Comparison of ENCODE assay signal across 8 cellular contexts in genomic region chr3:18036486-18036885, GRCh38.
"Had no signal": no experiment of that assay in that cellular context is flagged by ENCODE, and none has a peak within 500 bp of the region (broad histone marks: within the 10 kb centered on the region; RNA-seq: fewer than 3 reads in every experiment).

No MANE protein-coding gene starts in this region.

- H3K27ac ChIP-seq: GM23248, KMS-11 had no signal

- H3K4me3 ChIP-seq: GM23248 had no signal

- H3K4me2 ChIP-seq: KMS-11 had no signal

- H3K9ac ChIP-seq: GM23248, KMS-11 had no signal

- FAIRE-seq: HTR-8/SVneo had no signal

- H2AFZ ChIP-seq: GM23248 had no signal

- DNase-seq: GM23248, GOT3, H9, HCEC 1CT, HFFc6, KBM-7 had no signal
